Comparison of ENCODE assay signal across 1 cellular context in the genomic region with DNA sequence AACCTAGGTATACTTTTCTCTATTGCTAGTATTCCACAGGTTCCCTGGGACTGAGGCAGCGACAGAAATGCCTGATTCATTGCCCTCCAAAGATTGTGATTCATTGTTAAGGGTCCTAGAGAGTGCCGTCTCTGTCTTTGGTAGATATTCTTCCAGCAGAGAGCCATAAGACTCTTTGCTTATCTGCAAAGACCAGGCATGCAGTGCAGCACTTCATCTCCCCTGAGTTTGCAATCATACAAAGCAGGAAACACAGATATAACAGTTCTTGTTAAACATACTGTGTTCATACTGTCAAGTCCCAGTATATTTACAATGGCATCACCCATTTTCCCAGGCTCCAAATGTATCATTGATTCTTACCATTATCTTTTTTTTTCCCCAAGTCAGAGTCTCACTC.
TF ChIP-seq lines count a peak whose summit lies in the region.

No MANE protein-coding gene starts in this region.

TF ChIP-seq in K562, 482 proteins besides CTCF, POLR2A, EP300 and RAD21 (continued from another document and continues in another):
- TF ChIP-seq SMAD3 (CRISPR knock-in tag; conservative IDR thresholded peaks at IDR 0.05) (no peak), BCL6 (CRISPR knock-in tag; IDR thresholded peaks at IDR 0.05) (no peak), TAF1 (IDR thresholded peaks at IDR 0.05; ENCODE audit: control insufficient read depth, extremely low read depth, insufficient read depth, low read length, severe bottlenecking) (no peak), HMGN3 (IDR thresholded peaks at IDR 0.05; ENCODE audit: borderline replicate concordance, extremely low read depth, insufficient read length, low read depth, low read length) (no peak), POLR2AphosphoS5 (IDR thresholded peaks at IDR 0.05; ENCODE audit: control insufficient read depth, insufficient read depth, low read depth, low read length) (peak; percentile 49; the same call in 1 of the 2 replicates), CBFA2T2 (conservative IDR thresholded peaks at IDR 0.05) (peak; percentile 70), HDAC6 (IDR thresholded peaks at IDR 0.05; ENCODE audit: low read depth, low read length) (no peak), POLR2H (tag; IDR thresholded peaks at IDR 0.05; ENCODE audit: low read depth) (no peak), FOXJ3 (CRISPR knock-in tag; IDR thresholded peaks at IDR 0.05) (no peak), RB1 (IDR thresholded peaks at IDR 0.05; ENCODE audit: low read depth) (no peak), NCOR1 (IDR thresholded peaks at IDR 0.05) (peak; percentile 44; the same call in 1 of the 2 replicates), COPS2 (conservative IDR thresholded peaks at IDR 0.05) (no peak), C11orf30 (IDR thresholded peaks at IDR 0.05; ENCODE audit: low read depth) (no peak), WHSC1 (IDR thresholded peaks at IDR 0.05; ENCODE audit: low read length) (no peak), CTBP1 (IDR thresholded peaks at IDR 0.05; ENCODE audit: borderline replicate concordance) (no peak), SMAD4 (CRISPR knock-in tag; conservative IDR thresholded peaks at IDR 0.05) (no peak), TEAD4 (IDR thresholded peaks at IDR 0.05; ENCODE audit: low read length) (peak; percentile 74), TEAD4 (CRISPR knock-in tag; IDR thresholded peaks at IDR 0.05; ENCODE audit: borderline replicate concordance) (no peak), NFXL1 (CRISPR knock-in tag; IDR thresholded peaks at IDR 0.05) (no peak), MYNN (IDR thresholded peaks at IDR 0.05) (no peak), MYNN (CRISPR knock-in tag; IDR thresholded peaks at IDR 0.05) (no peak), CBFA2T3 (IDR thresholded peaks at IDR 0.05) (peak; percentile 82), RNF2 (IDR thresholded peaks at IDR 0.05) (no peak), TAL1 (IDR thresholded peaks at IDR 0.05) (peak; percentile 75)
- TF ChIP-seq, protein P1, sequence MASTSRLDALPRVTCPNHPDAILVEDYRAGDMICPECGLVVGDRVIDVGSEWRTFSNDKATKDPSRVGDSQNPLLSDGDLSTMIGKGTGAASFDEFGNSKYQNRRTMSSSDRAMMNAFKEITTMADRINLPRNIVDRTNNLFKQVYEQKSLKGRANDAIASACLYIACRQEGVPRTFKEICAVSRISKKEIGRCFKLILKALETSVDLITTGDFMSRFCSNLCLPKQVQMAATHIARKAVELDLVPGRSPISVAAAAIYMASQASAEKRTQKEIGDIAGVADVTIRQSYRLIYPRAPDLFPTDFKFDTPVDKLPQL (IDR thresholded peaks at IDR 0.05; ENCODE audit: extremely low read depth, insufficient read length) = no peak
- TF ChIP-seq, protein P2, sequence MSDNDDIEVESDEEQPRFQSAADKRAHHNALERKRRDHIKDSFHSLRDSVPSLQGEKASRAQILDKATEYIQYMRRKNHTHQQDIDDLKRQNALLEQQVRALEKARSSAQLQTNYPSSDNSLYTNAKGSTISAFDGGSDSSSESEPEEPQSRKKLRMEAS (CRISPR knock-in tag; IDR thresholded peaks at IDR 0.05) = no peak
- TF ChIP-seq, protein P3, sequence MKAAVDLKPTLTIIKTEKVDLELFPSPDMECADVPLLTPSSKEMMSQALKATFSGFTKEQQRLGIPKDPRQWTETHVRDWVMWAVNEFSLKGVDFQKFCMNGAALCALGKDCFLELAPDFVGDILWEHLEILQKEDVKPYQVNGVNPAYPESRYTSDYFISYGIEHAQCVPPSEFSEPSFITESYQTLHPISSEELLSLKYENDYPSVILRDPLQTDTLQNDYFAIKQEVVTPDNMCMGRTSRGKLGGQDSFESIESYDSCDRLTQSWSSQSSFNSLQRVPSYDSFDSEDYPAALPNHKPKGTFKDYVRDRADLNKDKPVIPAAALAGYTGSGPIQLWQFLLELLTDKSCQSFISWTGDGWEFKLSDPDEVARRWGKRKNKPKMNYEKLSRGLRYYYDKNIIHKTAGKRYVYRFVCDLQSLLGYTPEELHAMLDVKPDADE (conservative IDR thresholded peaks at IDR 0.05; ENCODE audit: control insufficient read depth, low read depth, low read length) = no peak
- TF ChIP-seq, protein P4, sequence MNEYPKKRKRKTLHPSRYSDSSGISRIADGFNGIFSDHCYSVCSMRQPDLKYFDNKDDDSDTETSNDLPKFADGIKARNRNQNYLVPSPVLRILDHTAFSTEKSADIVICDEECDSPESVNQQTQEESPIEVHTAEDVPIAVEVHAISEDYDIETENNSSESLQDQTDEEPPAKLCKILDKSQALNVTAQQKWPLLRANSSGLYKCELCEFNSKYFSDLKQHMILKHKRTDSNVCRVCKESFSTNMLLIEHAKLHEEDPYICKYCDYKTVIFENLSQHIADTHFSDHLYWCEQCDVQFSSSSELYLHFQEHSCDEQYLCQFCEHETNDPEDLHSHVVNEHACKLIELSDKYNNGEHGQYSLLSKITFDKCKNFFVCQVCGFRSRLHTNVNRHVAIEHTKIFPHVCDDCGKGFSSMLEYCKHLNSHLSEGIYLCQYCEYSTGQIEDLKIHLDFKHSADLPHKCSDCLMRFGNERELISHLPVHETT (CRISPR knock-in tag; conservative IDR thresholded peaks at IDR 0.05 in 1 of 2, IDR thresholded peaks at IDR 0.05 in 1 of 2) = no peak
- TF ChIP-seq, protein P5, sequence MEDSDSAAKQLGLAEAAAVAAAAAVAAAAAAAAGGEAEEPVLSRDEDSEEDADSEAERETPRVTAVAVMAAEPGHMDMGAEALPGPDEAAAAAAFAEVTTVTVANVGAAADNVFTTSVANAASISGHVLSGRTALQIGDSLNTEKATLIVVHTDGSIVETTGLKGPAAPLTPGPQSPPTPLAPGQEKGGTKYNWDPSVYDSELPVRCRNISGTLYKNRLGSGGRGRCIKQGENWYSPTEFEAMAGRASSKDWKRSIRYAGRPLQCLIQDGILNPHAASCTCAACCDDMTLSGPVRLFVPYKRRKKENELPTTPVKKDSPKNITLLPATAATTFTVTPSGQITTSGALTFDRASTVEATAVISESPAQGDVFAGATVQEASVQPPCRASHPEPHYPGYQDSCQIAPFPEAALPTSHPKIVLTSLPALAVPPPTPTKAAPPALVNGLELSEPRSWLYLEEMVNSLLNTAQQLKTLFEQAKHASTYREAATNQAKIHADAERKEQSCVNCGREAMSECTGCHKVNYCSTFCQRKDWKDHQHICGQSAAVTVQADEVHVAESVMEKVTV (CRISPR knock-in tag; IDR thresholded peaks at IDR 0.05) = no peak
- TF ChIP-seq, protein P6, sequence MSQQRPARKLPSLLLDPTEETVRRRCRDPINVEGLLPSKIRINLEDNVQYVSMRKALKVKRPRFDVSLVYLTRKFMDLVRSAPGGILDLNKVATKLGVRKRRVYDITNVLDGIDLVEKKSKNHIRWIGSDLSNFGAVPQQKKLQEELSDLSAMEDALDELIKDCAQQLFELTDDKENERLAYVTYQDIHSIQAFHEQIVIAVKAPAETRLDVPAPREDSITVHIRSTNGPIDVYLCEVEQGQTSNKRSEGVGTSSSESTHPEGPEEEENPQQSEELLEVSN (IDR thresholded peaks at IDR 0.05; ENCODE audit: borderline replicate concordance in 1 of 2, extremely low read depth in 1 of 2, insufficient read depth in 1 of 2, insufficient read length in 1 of 2, low read depth in 1 of 2, low read length in 1 of 2, poor library complexity in 1 of 2, severe bottlenecking in 1 of 2) = no peak
- TF ChIP-seq, protein P7, sequence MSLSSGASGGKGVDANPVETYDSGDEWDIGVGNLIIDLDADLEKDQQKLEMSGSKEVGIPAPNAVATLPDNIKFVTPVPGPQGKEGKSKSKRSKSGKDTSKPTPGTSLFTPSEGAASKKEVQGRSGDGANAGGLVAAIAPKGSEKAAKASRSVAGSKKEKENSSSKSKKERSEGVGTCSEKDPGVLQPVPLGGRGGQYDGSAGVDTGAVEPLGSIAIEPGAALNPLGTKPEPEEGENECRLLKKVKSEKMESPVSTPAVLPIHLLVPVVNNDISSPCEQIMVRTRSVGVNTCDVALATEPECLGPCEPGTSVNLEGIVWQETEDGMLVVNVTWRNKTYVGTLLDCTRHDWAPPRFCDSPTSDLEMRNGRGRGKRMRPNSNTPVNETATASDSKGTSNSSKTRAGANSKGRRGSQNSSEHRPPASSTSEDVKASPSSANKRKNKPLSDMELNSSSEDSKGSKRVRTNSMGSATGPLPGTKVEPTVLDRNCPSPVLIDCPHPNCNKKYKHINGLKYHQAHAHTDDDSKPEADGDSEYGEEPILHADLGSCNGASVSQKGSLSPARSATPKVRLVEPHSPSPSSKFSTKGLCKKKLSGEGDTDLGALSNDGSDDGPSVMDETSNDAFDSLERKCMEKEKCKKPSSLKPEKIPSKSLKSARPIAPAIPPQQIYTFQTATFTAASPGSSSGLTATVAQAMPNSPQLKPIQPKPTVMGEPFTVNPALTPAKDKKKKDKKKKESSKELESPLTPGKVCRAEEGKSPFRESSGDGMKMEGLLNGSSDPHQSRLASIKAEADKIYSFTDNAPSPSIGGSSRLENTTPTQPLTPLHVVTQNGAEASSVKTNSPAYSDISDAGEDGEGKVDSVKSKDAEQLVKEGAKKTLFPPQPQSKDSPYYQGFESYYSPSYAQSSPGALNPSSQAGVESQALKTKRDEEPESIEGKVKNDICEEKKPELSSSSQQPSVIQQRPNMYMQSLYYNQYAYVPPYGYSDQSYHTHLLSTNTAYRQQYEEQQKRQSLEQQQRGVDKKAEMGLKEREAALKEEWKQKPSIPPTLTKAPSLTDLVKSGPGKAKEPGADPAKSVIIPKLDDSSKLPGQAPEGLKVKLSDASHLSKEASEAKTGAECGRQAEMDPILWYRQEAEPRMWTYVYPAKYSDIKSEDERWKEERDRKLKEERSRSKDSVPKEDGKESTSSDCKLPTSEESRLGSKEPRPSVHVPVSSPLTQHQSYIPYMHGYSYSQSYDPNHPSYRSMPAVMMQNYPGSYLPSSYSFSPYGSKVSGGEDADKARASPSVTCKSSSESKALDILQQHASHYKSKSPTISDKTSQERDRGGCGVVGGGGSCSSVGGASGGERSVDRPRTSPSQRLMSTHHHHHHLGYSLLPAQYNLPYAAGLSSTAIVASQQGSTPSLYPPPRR (CRISPR knock-in tag; IDR thresholded peaks at IDR 0.05; ENCODE audit: borderline replicate concordance) = no peak
- TF ChIP-seq, protein P8, sequence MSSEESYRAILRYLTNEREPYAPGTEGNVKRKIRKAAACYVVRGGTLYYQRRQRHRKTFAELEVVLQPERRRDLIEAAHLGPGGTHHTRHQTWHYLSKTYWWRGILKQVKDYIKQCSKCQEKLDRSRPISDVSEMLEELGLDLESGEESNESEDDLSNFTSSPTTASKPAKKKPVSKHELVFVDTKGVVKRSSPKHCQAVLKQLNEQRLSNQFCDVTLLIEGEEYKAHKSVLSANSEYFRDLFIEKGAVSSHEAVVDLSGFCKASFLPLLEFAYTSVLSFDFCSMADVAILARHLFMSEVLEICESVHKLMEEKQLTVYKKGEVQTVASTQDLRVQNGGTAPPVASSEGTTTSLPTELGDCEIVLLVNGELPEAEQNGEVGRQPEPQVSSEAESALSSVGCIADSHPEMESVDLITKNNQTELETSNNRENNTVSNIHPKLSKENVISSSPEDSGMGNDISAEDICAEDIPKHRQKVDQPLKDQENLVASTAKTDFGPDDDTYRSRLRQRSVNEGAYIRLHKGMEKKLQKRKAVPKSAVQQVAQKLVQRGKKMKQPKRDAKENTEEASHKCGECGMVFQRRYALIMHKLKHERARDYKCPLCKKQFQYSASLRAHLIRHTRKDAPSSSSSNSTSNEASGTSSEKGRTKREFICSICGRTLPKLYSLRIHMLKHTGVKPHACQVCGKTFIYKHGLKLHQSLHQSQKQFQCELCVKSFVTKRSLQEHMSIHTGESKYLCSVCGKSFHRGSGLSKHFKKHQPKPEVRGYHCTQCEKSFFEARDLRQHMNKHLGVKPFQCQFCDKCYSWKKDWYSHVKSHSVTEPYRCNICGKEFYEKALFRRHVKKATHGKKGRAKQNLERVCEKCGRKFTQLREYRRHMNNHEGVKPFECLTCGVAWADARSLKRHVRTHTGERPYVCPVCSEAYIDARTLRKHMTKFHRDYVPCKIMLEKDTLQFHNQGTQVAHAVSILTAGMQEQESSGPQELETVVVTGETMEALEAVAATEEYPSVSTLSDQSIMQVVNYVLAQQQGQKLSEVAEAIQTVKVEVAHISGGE (CRISPR knock-in tag; IDR thresholded peaks at IDR 0.05) = no peak
